ENCODE assay signal across 22 cellular contexts in the genomic region with DNA sequence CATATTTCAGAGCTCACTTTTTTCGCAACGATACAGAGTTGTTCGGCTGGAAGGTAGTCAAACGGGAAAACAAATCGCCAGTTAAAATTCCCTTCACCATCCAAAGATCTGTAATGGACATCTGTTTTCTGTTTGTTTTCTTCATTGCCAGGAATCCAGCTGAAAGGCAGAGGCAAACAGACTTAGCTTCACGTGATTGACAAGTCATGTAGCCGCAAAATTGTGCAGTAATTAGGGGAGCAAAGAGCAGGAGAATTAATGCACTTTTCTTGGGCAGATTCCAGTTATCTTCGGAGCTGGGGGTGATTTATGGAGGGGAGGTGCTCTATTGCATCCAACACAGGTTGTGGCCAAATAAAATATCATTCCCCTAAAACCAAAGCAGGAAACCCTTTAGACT.
A peak's percentile ranks its signal among the peaks of the same experiment; 100 is the strongest.
DNase-seq lines count a peak whose midpoint lies in the region; ATAC-seq and TF ChIP-seq lines count a peak whose summit lies in the region.
"Had no signal": no experiment of that assay in that cellular context is flagged by ENCODE, and none has a peak within 500 bp of the region (broad histone marks: within the 10 kb centered on the region; RNA-seq: fewer than 3 reads in every experiment).

No MANE protein-coding gene starts in this region.

- no peak overlapping the region for H3K4ac ChIP-seq in mesenchymal stem cell (ENCODE audit: low read depth in 1 of 2, low read length in 2 of 2)

- H4K8ac ChIP-seq in mesenchymal stem cell (ENCODE audit: low read length): no peak overlapping the region

- no peaks in the 10 kb centered on the region for H3K27me3 ChIP-seq in BLaER1 treated with 17β-estradiol and CSF1 and Interleukin-3, amounts not matched to agents 10 nM and 100 nM
- no peaks in the 10 kb centered on the region for H3K27me3 ChIP-seq in mesenchymal stem cell (ENCODE audit: control insufficient read depth in 1 of 2, insufficient read depth in 1 of 2, low read length in 2 of 2)
- H3K27me3 ChIP-seq: adrenal gland, heart left ventricle, uterus had no signal

- peak; percentile 40; the same call in 2 of the 3 replicates for ATAC-seq in SK-N-SH treated with all-trans-retinoic acid at 6 μM for 48 hours
- ATAC-seq: heart left ventricle; naive thymus-derived CD4-positive, alpha-beta T cell had no signal

- TF ChIP-seq CTCF in nephron progenitor cell (IDR thresholded peaks at IDR 0.05): no peak
- no peak for TF ChIP-seq CTCF in chondrocyte (IDR thresholded peaks at IDR 0.05)

- H3K27me3 Mint-ChIP-seq in nephron progenitor cell (ENCODE audit: low read depth, poor library complexity): peaks cover 14% of the 10 kb centered on the region
- H3K27me3 Mint-ChIP-seq in chondrocyte (ENCODE audit: low read depth): no peaks in the 10 kb centered on the region

- WGBS in mesenchymal stem cell: 84% methylated on average over 7 of the region's 8 CpGs

- H2AFZ ChIP-seq in mesenchymal stem cell (ENCODE audit: low read depth, low read length): no peak overlapping the region

- H3K4me1 Mint-ChIP-seq in nephron progenitor cell (no peaks in the 10 kb centered on the region), chondrocyte (ENCODE audit: low read depth) (peaks cover 35% of the 10 kb centered on the region)
- H3K4me1 Mint-ChIP-seq: B cell had no signal

- H3K27ac Mint-ChIP-seq in nephron progenitor cell: no peak overlapping the region
- H3K27ac Mint-ChIP-seq in chondrocyte (ENCODE audit: unreplicated experiment): no peak overlapping the region
- H3K27ac Mint-ChIP-seq: B cell; naive thymus-derived CD4-positive, alpha-beta T cell had no signal

- no peak overlapping the region for H3K4me3 ChIP-seq in BLaER1 treated with 17β-estradiol and CSF1 and Interleukin-3, amounts not matched to agents 10 nM and 100 nM
- H3K4me3 ChIP-seq in mesenchymal stem cell (ENCODE audit: insufficient read depth in 1 of 2, low read depth in 1 of 2, low read length in 2 of 2): no peak overlapping the region
- H3K4me3 ChIP-seq: adrenal gland, esophagus muscularis mucosa, heart left ventricle, lung, skin epidermis, uterus had no signal

- peak; percentile 56 for DNase-seq in NCI-H1092 treated with DMSO at 0.1 percent for 48 hours (lab: John Stamatoyannopoulos, UW)
- DNase-seq in mesenchymal stem cell: no peak
- DNase-seq in nephron progenitor cell: no peak
- DNase-seq in chondrocyte (ENCODE audit: low spot score): no peak
- no peak for DNase-seq in stimulated activated CD4-positive, alpha-beta T cell treated with anti-CD3 and anti-CD28 coated beads, Interleukin-4, amount 100 ng/mL, for 24 hours
- no peak for DNase-seq in stimulated activated CD4-positive, alpha-beta T cell treated with anti-CD3 and anti-CD28 coated beads, Interleukin-2, amount 100 ng/mL, for 24 hours
- DNase-seq: adrenal gland; caudate nucleus; GF-D8; heart left ventricle; naive thymus-derived CD4-positive, alpha-beta T cell; NCI-H2107; NK-92 treated with Interleukin-12 subunit alpha and Interleukin-12 subunit beta, amount 100 ng/mL, for 24 hours; posterior cingulate gyrus; stimulated activated CD4-positive, alpha-beta T cell treated with anti-CD3 and anti-CD28 coated beads, Interleukin-4, amount 100 ng/mL, for 4 hours had no signal

- no peak overlapping the region for H2BK12ac ChIP-seq in mesenchymal stem cell (ENCODE audit: low read length in 2 of 2)

- H3K36me3 Mint-ChIP-seq in nephron progenitor cell (ENCODE audit: low read depth) (peaks cover 9% of the 10 kb centered on the region), chondrocyte (ENCODE audit: low read depth) (peaks cover 67% of the 10 kb centered on the region)
- H3K36me3 Mint-ChIP-seq: naive thymus-derived CD4-positive, alpha-beta T cell had no signal

- no peak overlapping the region for H2BK120ac ChIP-seq in mesenchymal stem cell (ENCODE audit: low read depth, low read length)

- no peak overlapping the region for H3K9ac ChIP-seq in BLaER1 treated with 17β-estradiol and CSF1 and Interleukin-3, amounts not matched to agents 10 nM and 100 nM
- peak overlapping the region; percentile 45 for H3K9ac ChIP-seq in mesenchymal stem cell (ENCODE audit: low read length)

- peaks cover 20 to 32% (median 28%) of the 10 kb centered on the region in 10 experiments for H3K4me1 ChIP-seq in BLaER1 treated with 17β-estradiol and CSF1 and Interleukin-3, amounts not matched to agents 10 nM and 100 nM
- peaks cover 6% of the 10 kb centered on the region for H3K4me1 ChIP-seq in mesenchymal stem cell (ENCODE audit: control insufficient read depth, insufficient read depth, low read depth, low read length)
- H3K4me1 ChIP-seq: adrenal gland, esophagus muscularis mucosa, heart left ventricle, uterus had no signal

- H3K79me1 ChIP-seq in mesenchymal stem cell (replicated peaks; ENCODE audit: low read length, poor library complexity, severe bottlenecking): peaks cover 24% of the 10 kb centered on the region

- H3K9me3 ChIP-seq in BLaER1 treated with 17β-estradiol and CSF1 and Interleukin-3, amounts not matched to agents 10 nM and 100 nM (replicated peaks in 1 of 11): no peaks in the 10 kb centered on the region
- H3K9me3 ChIP-seq in mesenchymal stem cell (ENCODE audit: control insufficient read depth, low read length): no peaks in the 10 kb centered on the region
- H3K9me3 ChIP-seq: adrenal gland, esophagus muscularis mucosa, heart left ventricle, uterus had no signal

- no peak overlapping the region for H2BK15ac ChIP-seq in mesenchymal stem cell (ENCODE audit: low read depth, poor library complexity, severe bottlenecking)

- H3K14ac ChIP-seq in mesenchymal stem cell (ENCODE audit: low read length in 2 of 2): no peak overlapping the region

- H2BK5ac ChIP-seq in mesenchymal stem cell (ENCODE audit: low read depth, low read length, poor library complexity, severe bottlenecking): no peak overlapping the region

- no peaks in the 10 kb centered on the region for H4K20me1 ChIP-seq in BLaER1 treated with 17β-estradiol and CSF1 and Interleukin-3, amounts not matched to agents 10 nM and 100 nM

- H3K36me3 ChIP-seq in BLaER1 treated with 17β-estradiol and CSF1 and Interleukin-3, amounts not matched to agents 10 nM and 100 nM: peaks cover 0 to 49% (median 0%) of the 10 kb centered on the region in 11 experiments; a peak in 3 of 22 replicates
- H3K36me3 ChIP-seq in mesenchymal stem cell (ENCODE audit: control insufficient read depth in 1 of 2, insufficient read depth in 2 of 2, low read depth in 1 of 2, low read length in 2 of 2): peaks cover 60 to 98% of the 10 kb centered on the region in 2 experiments
- H3K36me3 ChIP-seq: uterus had no signal

- H3K9me3 Mint-ChIP-seq in nephron progenitor cell (no peaks in the 10 kb centered on the region), chondrocyte (ENCODE audit: low read depth) (no peaks in the 10 kb centered on the region)

- H3K23ac ChIP-seq in mesenchymal stem cell (ENCODE audit: low read length in 2 of 2): no peak overlapping the region

- no peak overlapping the region for H3K27ac ChIP-seq in BLaER1 treated with 17β-estradiol and CSF1 and Interleukin-3, amounts not matched to agents 10 nM and 100 nM
- H3K27ac ChIP-seq in mesenchymal stem cell (ENCODE audit: low read length, poor library complexity, severe bottlenecking): no peak overlapping the region
- H3K27ac ChIP-seq: esophagus muscularis mucosa, heart left ventricle, skin epidermis, uterus had no signal

- no peak overlapping the region for H4K91ac ChIP-seq in mesenchymal stem cell (ENCODE audit: low read length)

- H2AK5ac ChIP-seq in mesenchymal stem cell (ENCODE audit: low read length, severe bottlenecking): no peak overlapping the region

- H3K4me2 ChIP-seq in BLaER1 treated with 17β-estradiol and CSF1 and Interleukin-3, amounts not matched to agents 10 nM and 100 nM: peak overlapping the region in 9 of 11 experiments; percentile 47 to 77 (median 60); a peak in 17 of 22 replicates
- H3K4me2 ChIP-seq in mesenchymal stem cell (ENCODE audit: low read length, poor library complexity, severe bottlenecking): no peak overlapping the region

- H3K4me3 Mint-ChIP-seq in nephron progenitor cell (no peak overlapping the region), chondrocyte (ENCODE audit: unreplicated experiment) (no peak overlapping the region)
- H3K4me3 Mint-ChIP-seq: B cell; naive thymus-derived CD4-positive, alpha-beta T cell had no signal

- no peak overlapping the region for H3K18ac ChIP-seq in mesenchymal stem cell (ENCODE audit: low read depth in 1 of 2, low read length in 2 of 2)

TF ChIP-seq in SK-N-SH treated with all-trans-retinoic acid at 6 μM for 48 hours, 23 proteins besides CTCF, POLR2A, EP300 and RAD21:
- TF ChIP-seq ISL1 (CRISPR knock-in tag; IDR thresholded peaks at IDR 0.05) (peak; percentile 66; the same call in 1 of the 2 replicates), RARB (CRISPR knock-in tag; IDR thresholded peaks at IDR 0.05) (no peak), TCF4 (CRISPR knock-in tag; IDR thresholded peaks at IDR 0.05; ENCODE audit: borderline replicate concordance) (peak; percentile 39; the same call in 1 of the 2 replicates)
- TF ChIP-seq, protein P1, sequence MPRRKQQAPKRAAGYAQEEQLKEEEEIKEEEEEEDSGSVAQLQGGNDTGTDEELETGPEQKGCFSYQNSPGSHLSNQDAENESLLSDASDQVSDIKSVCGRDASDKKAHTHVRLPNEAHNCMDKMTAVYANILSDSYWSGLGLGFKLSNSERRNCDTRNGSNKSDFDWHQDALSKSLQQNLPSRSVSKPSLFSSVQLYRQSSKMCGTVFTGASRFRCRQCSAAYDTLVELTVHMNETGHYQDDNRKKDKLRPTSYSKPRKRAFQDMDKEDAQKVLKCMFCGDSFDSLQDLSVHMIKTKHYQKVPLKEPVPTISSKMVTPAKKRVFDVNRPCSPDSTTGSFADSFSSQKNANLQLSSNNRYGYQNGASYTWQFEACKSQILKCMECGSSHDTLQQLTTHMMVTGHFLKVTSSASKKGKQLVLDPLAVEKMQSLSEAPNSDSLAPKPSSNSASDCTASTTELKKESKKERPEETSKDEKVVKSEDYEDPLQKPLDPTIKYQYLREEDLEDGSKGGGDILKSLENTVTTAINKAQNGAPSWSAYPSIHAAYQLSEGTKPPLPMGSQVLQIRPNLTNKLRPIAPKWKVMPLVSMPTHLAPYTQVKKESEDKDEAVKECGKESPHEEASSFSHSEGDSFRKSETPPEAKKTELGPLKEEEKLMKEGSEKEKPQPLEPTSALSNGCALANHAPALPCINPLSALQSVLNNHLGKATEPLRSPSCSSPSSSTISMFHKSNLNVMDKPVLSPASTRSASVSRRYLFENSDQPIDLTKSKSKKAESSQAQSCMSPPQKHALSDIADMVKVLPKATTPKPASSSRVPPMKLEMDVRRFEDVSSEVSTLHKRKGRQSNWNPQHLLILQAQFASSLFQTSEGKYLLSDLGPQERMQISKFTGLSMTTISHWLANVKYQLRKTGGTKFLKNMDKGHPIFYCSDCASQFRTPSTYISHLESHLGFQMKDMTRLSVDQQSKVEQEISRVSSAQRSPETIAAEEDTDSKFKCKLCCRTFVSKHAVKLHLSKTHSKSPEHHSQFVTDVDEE (CRISPR knock-in tag; IDR thresholded peaks at IDR 0.05): peak; percentile 75; the same call in 1 of the 2 replicates
